In genomic region chr12:54011665-54012532, GRCh38 we compare ENCODE assay signal across 1 cellular context.
TF ChIP-seq lines count a peak whose summit lies in the region.

No MANE protein-coding gene starts in this region.

TF ChIP-seq in H1, 55 proteins besides CTCF, POLR2A, EP300 and RAD21:
- 0 out of 2 replicates have a peak, but pooled peaks have one; percentile 44 for TF ChIP-seq CBX8 (IDR thresholded peaks at IDR 0.05; ENCODE audit: borderline replicate concordance, low read depth, low read length)
- no peak for TF ChIP-seq KDM4A (IDR thresholded peaks at IDR 0.05; ENCODE audit: low read depth, low read length, severe bottlenecking)
- 0 out of 2 replicates have a peak, but pooled peaks have one; percentile 45 for TF ChIP-seq SP1 (IDR thresholded peaks at IDR 0.05; ENCODE audit: low read depth, low read length)
